In the genomic region with DNA sequence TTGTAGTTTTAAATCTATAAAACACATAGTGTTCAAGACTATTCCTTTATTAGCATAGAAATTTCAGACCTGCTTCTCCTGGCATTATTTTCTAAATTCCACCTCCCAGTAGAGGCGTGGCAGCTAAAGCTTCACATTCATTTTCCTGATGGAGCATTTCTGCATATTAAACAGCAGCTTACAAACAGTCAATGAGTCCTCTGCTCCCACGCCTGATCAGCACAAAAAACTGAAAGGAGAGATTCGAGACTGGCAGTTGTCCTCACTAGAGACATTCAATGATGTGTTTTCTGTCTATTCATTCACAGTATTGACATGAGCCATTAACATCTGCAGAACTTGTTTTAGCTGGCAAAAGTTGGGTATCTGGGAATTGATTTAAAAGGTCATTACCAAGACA, we compare ENCODE assay signal across 22 cellular contexts.
"Had no signal": no experiment of that assay in that cellular context is flagged by ENCODE, and none has a peak within 500 bp of the region (broad histone marks: within the 10 kb centered on the region; RNA-seq: fewer than 3 reads in every experiment).

No MANE protein-coding gene starts in this region.

- H3K4me1 Mint-ChIP-seq: activated naive CD4-positive, alpha-beta T cell treated with anti-CD3 and anti-CD28 coated beads, Interleukin-2, amount 10 ng/mL, durations not matched to agents 7 days and 5 days had no signal

- H3K4me1 ChIP-seq: gastroesophageal sphincter, spleen had no signal

- H3K27ac ChIP-seq: cardiac muscle cell, gastroesophageal sphincter, heart left ventricle, spleen, thyroid gland had no signal

- ATAC-seq: activated T-cell treated with anti-CD3 and anti-CD28 coated beads, Interleukin-2, amount 50 U/mL, for 72 hours; gastroesophageal sphincter; heart left ventricle; left colon had no signal

- H3K9me3 Mint-ChIP-seq: activated naive CD4-positive, alpha-beta T cell treated with anti-CD3 and anti-CD28 coated beads, Interleukin-2, amount 10 ng/mL, durations not matched to agents 7 days and 5 days had no signal

- H3K27ac Mint-ChIP-seq: activated CD4-positive, alpha-beta memory T cell treated with anti-CD3 and anti-CD28 coated beads, Interleukin-2, amount 10 ng/mL, durations not matched to agents 7 days and 5 days; activated naive CD4-positive, alpha-beta T cell treated with anti-CD3 and anti-CD28 coated beads, Interleukin-2, amount 10 ng/mL, durations not matched to agents 7 days and 5 days; activated T-cell treated with anti-CD3 and anti-CD28 coated beads, Interleukin-2, amount 50 U/mL, for 72 hours; endodermal cell had no signal

- H3K27me3 Mint-ChIP-seq: activated CD4-positive, alpha-beta memory T cell treated with anti-CD3 and anti-CD28 coated beads, Interleukin-2, amount 10 ng/mL, durations not matched to agents 7 days and 5 days; activated naive CD4-positive, alpha-beta T cell treated with anti-CD3 and anti-CD28 coated beads, Interleukin-2, amount 10 ng/mL, durations not matched to agents 7 days and 5 days; naive B cell had no signal

- H3K36me3 ChIP-seq: cardiac muscle cell had no signal

- H3K27me3 ChIP-seq: cardiac muscle cell, gastroesophageal sphincter, heart left ventricle, spleen, thyroid gland had no signal

- H3K4me3 Mint-ChIP-seq: activated CD4-positive, alpha-beta memory T cell treated with anti-CD3 and anti-CD28 coated beads, Interleukin-2, amount 10 ng/mL, durations not matched to agents 7 days and 5 days; activated naive CD4-positive, alpha-beta T cell treated with anti-CD3 and anti-CD28 coated beads, Interleukin-2, amount 10 ng/mL, durations not matched to agents 7 days and 5 days; activated T-cell treated with anti-CD3 and anti-CD28 coated beads, Interleukin-2, amount 50 U/mL, for 72 hours; endodermal cell; naive B cell had no signal

- DNase-seq: activated CD4-positive, alpha-beta memory T cell treated with anti-CD3 and anti-CD28 coated beads, Interleukin-2, amount 10 ng/mL, durations not matched to agents 7 days and 5 days; activated CD4-positive, alpha-beta T cell treated with anti-CD3 and anti-CD28 coated beads for 48 hours; activated CD4-positive, CD25-positive, alpha-beta regulatory T cell; activated effector memory CD4-positive, alpha-beta T cell treated with anti-CD3 and anti-CD28 coated beads, Interleukin-2, amount 50 U/mL, for 16 hours; activated naive CD4-positive, alpha-beta T cell treated with anti-CD3 and anti-CD28 coated beads, Interleukin-2, amount 10 ng/mL, durations not matched to agents 7 days and 5 days; activated T-cell treated with anti-CD3 and anti-CD28 coated beads, Interleukin-2, amount 50 U/mL, for 72 hours; cortex of kidney; endodermal cell; heart left ventricle; left colon; mesendoderm; naive B cell; occipital lobe; posterior cingulate gyrus; retina; spleen; stimulated activated CD4-positive, alpha-beta T cell treated with anti-CD3 and anti-CD28 coated beads, Interleukin-4, amount 100 ng/mL, for 1 hour; stimulated activated naive CD4-positive, alpha-beta T cell; T1000; thyroid gland had no signal

- H3K4me3 ChIP-seq: cardiac muscle cell, gastroesophageal sphincter, heart left ventricle, spleen, thyroid gland had no signal

- H3K9me3 ChIP-seq: gastroesophageal sphincter, thyroid gland had no signal
